In genomic region chr15:89368566-89369223, GRCh38 we compare ENCODE assay signal across 19 cellular contexts. TPM values are rescaled to one million over a fixed set of nuclear protein-coding genes. Genes with fewer than 3 reads are reported as not detected.
DNase-seq lines count a peak whose midpoint lies in the region; ATAC-seq and TF ChIP-seq lines count a peak whose summit lies in the region.
"Had no signal": no experiment of that assay in that cellular context is flagged by ENCODE, and none has a peak within 500 bp of the region (broad histone marks: within the 10 kb centered on the region; RNA-seq: fewer than 3 reads in every experiment).

No MANE protein-coding gene starts in this region.

- DNase-seq in COLO668 (lab: John Stamatoyannopoulos, UW; ENCODE audit: unreplicated experiment) = peak; percentile 7
- DNase-seq in H7 = peak; percentile 88
- DNase-seq in WTC11 (ENCODE audit: low spot score) = peak; percentile 63
- no peak for DNase-seq in memory B cell (ENCODE audit: low spot score in 2 of 2)
- no peak for DNase-seq in D341Med (ENCODE audit: low spot score)
- DNase-seq in kidney glomerular epithelial cell (lab: John Stamatoyannopoulos, UW) = no peak
- DNase-seq: activated effector memory CD4-positive, alpha-beta T cell treated with Interleukin-2 at 50 U/mL for 16 hours; amniotic stem cell; GDM1; kidney; mesendoderm; natural killer cell; NCI-H187 treated with DMSO at 0.1 percent for 48 hours; NCI-H510A; Right ventricle myocardium superior; spleen had no signal

- H3K4me3 ChIP-seq in H7 (ENCODE audit: insufficient read depth, low read depth, low read length) = no peak overlapping the region
- H3K4me3 ChIP-seq: BLaER1 had no signal

- no peaks in the 10 kb centered on the region for H3K9me3 Mint-ChIP-seq in WTC11
- no peaks in the 10 kb centered on the region for H3K9me3 Mint-ChIP-seq in memory B cell
- H3K9me3 Mint-ChIP-seq: natural killer cell; T-helper 2 cell treated with Interferon-gamma antibody and Interleukin-4, amounts not matched to agents 5 μg/mL and 100 μg/mL, for 36 hours had no signal

- H3K27ac Mint-ChIP-seq in WTC11 (no peak overlapping the region), memory B cell (no peak overlapping the region)
- H3K27ac Mint-ChIP-seq: natural killer cell; T-helper 2 cell treated with Interferon-gamma antibody and Interleukin-4, amounts not matched to agents 5 μg/mL and 100 μg/mL, for 36 hours had no signal

- TF ChIP-seq CTCF in WTC11 (IDR thresholded peaks at IDR 0.05) = no peak

- CTCF ChIA-PET in WTC11 (lab: Charles Lee) = interaction anchor here (0.9 to 2.9 kb wide), 11 partner anchors 9 to 124 kb away, joined by 3 to 59 read pairs (median 8); partner anchors contain the start of gene POLG

- POLR2A ChIA-PET in WTC11 (lab: Charles Lee) = interaction anchor here (0.9 to 1.5 kb wide), 3 partner anchors 11 to 40 kb away, joined by 3 to 6 read pairs (median 6); no protein-coding TSS in a partner anchor

- ATAC-seq in WTC11 (peak; percentile 34), memory B cell (ENCODE audit: low read depth) (peak; percentile 10), HG03571 (IDR thresholded peaks at IDR 0.05; ENCODE audit: unreplicated experiment) (no peak)

- H3K36me3 ChIP-seq in H7 (replicated peaks; ENCODE audit: control insufficient read depth, insufficient read depth, low read length) = no peaks in the 10 kb centered on the region
- H3K36me3 ChIP-seq: BLaER1, spleen had no signal

- H3K4me1 Mint-ChIP-seq in WTC11 = peaks cover 30% of the 10 kb centered on the region
- H3K4me1 Mint-ChIP-seq in memory B cell = peaks cover 3% of the 10 kb centered on the region

- H3K27me3 ChIP-seq in H7 (ENCODE audit: control insufficient read depth, insufficient read depth, low read length) = peaks cover 100% of the 10 kb centered on the region

- H3K4me3 Mint-ChIP-seq in WTC11 (peak overlapping the region; percentile 43), memory B cell (no peak overlapping the region)
- H3K4me3 Mint-ChIP-seq: natural killer cell; T-helper 2 cell treated with Interferon-gamma antibody and Interleukin-4, amounts not matched to agents 5 μg/mL and 100 μg/mL, for 36 hours had no signal

- H3K36me3 Mint-ChIP-seq in WTC11 = no peaks in the 10 kb centered on the region; the same call in 1 of the 2 replicates
- no peaks in the 10 kb centered on the region for H3K36me3 Mint-ChIP-seq in memory B cell
- H3K36me3 Mint-ChIP-seq: natural killer cell had no signal

- H3K27me3 Mint-ChIP-seq in WTC11 (ENCODE audit: low read depth) = peaks cover 99% of the 10 kb centered on the region
- peaks cover 38% of the 10 kb centered on the region for H3K27me3 Mint-ChIP-seq in memory B cell

TF ChIP-seq in WTC11, 78 proteins besides CTCF, POLR2A, EP300 and RAD21:
- TF ChIP-seq, protein P1, sequence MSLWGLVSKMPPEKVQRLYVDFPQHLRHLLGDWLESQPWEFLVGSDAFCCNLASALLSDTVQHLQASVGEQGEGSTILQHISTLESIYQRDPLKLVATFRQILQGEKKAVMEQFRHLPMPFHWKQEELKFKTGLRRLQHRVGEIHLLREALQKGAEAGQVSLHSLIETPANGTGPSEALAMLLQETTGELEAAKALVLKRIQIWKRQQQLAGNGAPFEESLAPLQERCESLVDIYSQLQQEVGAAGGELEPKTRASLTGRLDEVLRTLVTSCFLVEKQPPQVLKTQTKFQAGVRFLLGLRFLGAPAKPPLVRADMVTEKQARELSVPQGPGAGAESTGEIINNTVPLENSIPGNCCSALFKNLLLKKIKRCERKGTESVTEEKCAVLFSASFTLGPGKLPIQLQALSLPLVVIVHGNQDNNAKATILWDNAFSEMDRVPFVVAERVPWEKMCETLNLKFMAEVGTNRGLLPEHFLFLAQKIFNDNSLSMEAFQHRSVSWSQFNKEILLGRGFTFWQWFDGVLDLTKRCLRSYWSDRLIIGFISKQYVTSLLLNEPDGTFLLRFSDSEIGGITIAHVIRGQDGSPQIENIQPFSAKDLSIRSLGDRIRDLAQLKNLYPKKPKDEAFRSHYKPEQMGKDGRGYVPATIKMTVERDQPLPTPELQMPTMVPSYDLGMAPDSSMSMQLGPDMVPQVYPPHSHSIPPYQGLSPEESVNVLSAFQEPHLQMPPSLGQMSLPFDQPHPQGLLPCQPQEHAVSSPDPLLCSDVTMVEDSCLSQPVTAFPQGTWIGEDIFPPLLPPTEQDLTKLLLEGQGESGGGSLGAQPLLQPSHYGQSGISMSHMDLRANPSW (CRISPR knock-in tag; conservative IDR thresholded peaks at IDR 0.05; ENCODE audit: low read depth) = no peak
- TF ChIP-seq ELF4 (CRISPR knock-in tag; IDR thresholded peaks at IDR 0.05; ENCODE audit: low read depth) = no peak
- no peak for TF ChIP-seq NFE2L1 (CRISPR knock-in tag; IDR thresholded peaks at IDR 0.05)
- TF ChIP-seq, protein P2, sequence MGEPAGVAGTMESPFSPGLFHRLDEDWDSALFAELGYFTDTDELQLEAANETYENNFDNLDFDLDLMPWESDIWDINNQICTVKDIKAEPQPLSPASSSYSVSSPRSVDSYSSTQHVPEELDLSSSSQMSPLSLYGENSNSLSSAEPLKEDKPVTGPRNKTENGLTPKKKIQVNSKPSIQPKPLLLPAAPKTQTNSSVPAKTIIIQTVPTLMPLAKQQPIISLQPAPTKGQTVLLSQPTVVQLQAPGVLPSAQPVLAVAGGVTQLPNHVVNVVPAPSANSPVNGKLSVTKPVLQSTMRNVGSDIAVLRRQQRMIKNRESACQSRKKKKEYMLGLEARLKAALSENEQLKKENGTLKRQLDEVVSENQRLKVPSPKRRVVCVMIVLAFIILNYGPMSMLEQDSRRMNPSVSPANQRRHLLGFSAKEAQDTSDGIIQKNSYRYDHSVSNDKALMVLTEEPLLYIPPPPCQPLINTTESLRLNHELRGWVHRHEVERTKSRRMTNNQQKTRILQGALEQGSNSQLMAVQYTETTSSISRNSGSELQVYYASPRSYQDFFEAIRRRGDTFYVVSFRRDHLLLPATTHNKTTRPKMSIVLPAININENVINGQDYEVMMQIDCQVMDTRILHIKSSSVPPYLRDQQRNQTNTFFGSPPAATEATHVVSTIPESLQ (CRISPR knock-in tag; IDR thresholded peaks at IDR 0.05) = no peak
- no peak for TF ChIP-seq CBFB (CRISPR knock-in tag; IDR thresholded peaks at IDR 0.05; ENCODE audit: low read depth)
- TF ChIP-seq NFYB (CRISPR knock-in tag; conservative IDR thresholded peaks at IDR 0.05; ENCODE audit: low read depth) = no peak
- TF ChIP-seq KAT7 (CRISPR knock-in tag; IDR thresholded peaks at IDR 0.05; ENCODE audit: borderline replicate concordance) = no peak
- no peak for TF ChIP-seq FOXJ3 (CRISPR knock-in tag; IDR thresholded peaks at IDR 0.05; ENCODE audit: borderline replicate concordance)
- no peak for TF ChIP-seq FOXK1 (CRISPR knock-in tag; IDR thresholded peaks at IDR 0.05)

RNA-seq across cellular contexts. Expression of gene POLG, which starts 34.1 kb away (rescaled TPM):
- total RNA-seq in H7 (2014; rRNA removed; shearing (Covaris generic)) = 79.4 and 87.8 TPM in 2 replicates
- 63.9 to 76.2 TPM (median 68.3 TPM) in 3 replicates for total RNA-seq in WTC11 (2021)

Comparison
In these comparisons a context has a peak if more than half of its experiments do, and no peak if none do; other contexts are left out.
1. DNase-seq: peak in COLO668 (single experiment), H7 (single experiment) and WTC11 (single experiment); none in memory B cell (0 of 2), D341Med (single experiment) and kidney glomerular epithelial cell (single experiment).